Comparison of ENCODE assay signal across 18 cellular contexts in the genomic region with DNA sequence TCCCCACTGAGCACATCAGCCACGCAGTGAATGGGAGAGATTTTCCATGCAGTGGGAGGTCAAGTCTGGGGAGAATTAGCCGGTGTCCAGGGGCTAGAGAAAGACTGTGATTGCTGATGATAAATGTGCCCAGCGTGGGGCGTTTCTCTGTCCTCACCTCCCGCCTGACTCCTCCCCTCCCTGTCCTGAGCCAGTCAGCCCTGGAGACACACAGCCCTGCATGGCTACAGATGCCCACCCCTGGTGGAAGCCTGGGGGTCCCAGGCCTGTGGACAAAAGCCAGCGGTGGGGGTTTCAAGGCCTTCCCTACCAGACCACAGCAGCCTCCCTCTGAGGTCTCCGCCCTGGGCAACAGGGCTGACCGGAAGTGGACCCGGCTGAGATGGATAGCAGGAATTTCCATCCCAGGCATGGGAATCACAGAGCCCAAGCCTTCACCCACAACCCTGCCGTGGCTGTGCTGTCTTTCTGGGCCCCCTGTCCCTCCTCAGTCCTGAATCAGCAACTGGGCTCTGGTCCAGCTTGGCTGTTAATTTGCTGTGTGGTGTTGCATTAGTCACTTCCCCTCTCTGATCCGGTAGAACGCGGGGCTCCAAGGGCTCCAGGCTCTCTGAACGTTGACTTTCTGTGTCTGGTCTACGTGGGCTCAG. TPM values are rescaled to one million over a fixed set of nuclear protein-coding genes. Genes with fewer than 3 reads are reported as not detected.
A peak's percentile ranks its signal among the peaks of the same experiment; 100 is the strongest.
DNase-seq lines count a peak whose midpoint lies in the region; FAIRE-seq and TF ChIP-seq lines count a peak whose summit lies in the region.
"Had no signal": no experiment of that assay in that cellular context is flagged by ENCODE, and none has a peak within 500 bp of the region (broad histone marks: within the 10 kb centered on the region; RNA-seq: fewer than 3 reads in every experiment).

No MANE protein-coding gene starts in this region.

- H3K4me3 ChIP-seq in H1 (ENCODE audit: extremely low read depth in 1 of 4, insufficient read depth in 2 of 4, low read depth in 3 of 4, low read length in 4 of 4), result no peak overlapping the region
- peak overlapping the region; percentile 23 for H3K4me3 ChIP-seq in osteoblast (ENCODE audit: insufficient read depth, low read length)
- H3K4me3 ChIP-seq: stomach had no signal

- no peak overlapping the region for H4K91ac ChIP-seq in H1 (replicated peaks; ENCODE audit: insufficient read length, low read length)

- no peak overlapping the region for H2BK15ac ChIP-seq in H1 (ENCODE audit: low read length)

- no peak for TF ChIP-seq CTCF in H1 (IDR thresholded peaks at IDR 0.05; ENCODE audit: control extremely low read depth in 1 of 3, insufficient read depth in 1 of 3, low read depth in 1 of 3, low read length in 3 of 3)
- no peak for TF ChIP-seq CTCF in osteoblast (IDR thresholded peaks at IDR 0.05; ENCODE audit: extremely low read depth, low read depth, low read length)

- H3K36me3 ChIP-seq in H1 (ENCODE audit: control insufficient read depth in 2 of 4, insufficient read depth in 4 of 4, low read length in 3 of 4) (no peaks in the 10 kb centered on the region; a peak in 1 of 8 replicates), osteoblast (ENCODE audit: insufficient read depth, low read length) (no peaks in the 10 kb centered on the region)
- H3K36me3 ChIP-seq: stomach had no signal

- H3K14ac ChIP-seq in H1 (ENCODE audit: insufficient read length), result no peak overlapping the region

- no peak overlapping the region for H3K23ac ChIP-seq in H1 (ENCODE audit: insufficient read length)

- H3K36me3 Mint-ChIP-seq in activated CD4-positive, alpha-beta memory T cell treated with anti-CD3 and anti-CD28 coated beads, Interleukin-2, amount 10 ng/mL, durations not matched to agents 7 days and 5 days (ENCODE audit: low read depth), result no peaks in the 10 kb centered on the region
- H3K36me3 Mint-ChIP-seq: activated naive CD4-positive, alpha-beta T cell treated with anti-CD3 and anti-CD28 coated beads, Interleukin-2, amount 10 ng/mL, durations not matched to agents 7 days and 5 days had no signal

- WGBS in H1 (ENCODE audit: extremely low coverage in 1 of 2, insufficient coverage in 1 of 2, insufficient read length in 1 of 2, insufficient replicate concordance in 2 of 2, low coverage in 1 of 2, low lambda C conversion rate in 2 of 2, missing lambda C conversion rate in 1 of 2), 2 experiments, result 82% methylated on average over 15 of the region's 15 CpGs; no CpG with 5 or more reads in 1 of the 2 experiments

- H3K18ac ChIP-seq in H1 (ENCODE audit: extremely low read depth, low read length), result no peak overlapping the region; the same call in 1 of the 2 replicates

- no peaks in the 10 kb centered on the region for H3K27me3 Mint-ChIP-seq in activated CD4-positive, alpha-beta memory T cell treated with anti-CD3 and anti-CD28 coated beads, Interleukin-2, amount 10 ng/mL, durations not matched to agents 7 days and 5 days

- H3K4me3 Mint-ChIP-seq in activated CD4-positive, alpha-beta memory T cell treated with anti-CD3 and anti-CD28 coated beads, Interleukin-2, amount 10 ng/mL, durations not matched to agents 7 days and 5 days, result no peak overlapping the region
- H3K4me3 Mint-ChIP-seq: activated naive CD4-positive, alpha-beta T cell treated with anti-CD3 and anti-CD28 coated beads, Interleukin-2, amount 10 ng/mL, durations not matched to agents 7 days and 5 days; T-helper 1 cell treated with Interleukin-12 subunit alpha and Interleukin-12 subunit beta and Interleukin-4 antibody, amounts not matched to agents 30 μg/mL and 1 μg/mL, for 36 hours had no signal

- H3K79me2 ChIP-seq in H1 (ENCODE audit: control insufficient read depth in 1 of 2, insufficient read depth in 2 of 2, low read length in 2 of 2) (peaks cover 0 to 24% of the 10 kb centered on the region in 2 experiments; a peak in 2 of 4 replicates), osteoblast (ENCODE audit: insufficient read depth, low read length) (peaks cover 4% of the 10 kb centered on the region)
- H3K79me2 ChIP-seq: parathyroid adenoma had no signal

- 0 out of 2 replicates have a peak overlapping the region, but pooled peaks have one; percentile 60 for H2BK12ac ChIP-seq in H1 (ENCODE audit: low read depth, low read length)

- H3K9ac ChIP-seq in H1 (replicated peaks in 1 of 4; ENCODE audit: extremely low read depth in 1 of 4, low read depth in 3 of 4, low read length in 3 of 4), result no peak overlapping the region
- H3K9ac ChIP-seq: parathyroid adenoma had no signal

- 0 out of 2 replicates have a peak, but pooled peaks cover 2% of the 10 kb centered on the region for H3K23me2 ChIP-seq in H1 (ENCODE audit: low read depth, low read length)

- no peak for TF ChIP-seq POLR2A in H1 (IDR thresholded peaks at IDR 0.05; ENCODE audit: control extremely low read depth in 1 of 2, low read depth in 2 of 2, low read length in 2 of 2)

- H2AK5ac ChIP-seq in H1 (ENCODE audit: low read depth, low read length), result peak overlapping the region; percentile 24; the same call in 1 of the 2 replicates

- no peak overlapping the region for H4K5ac ChIP-seq in H1 (ENCODE audit: insufficient read length, low read depth, low read length)

- H4K20me1 ChIP-seq in H1 (replicated peaks in 1 of 2; ENCODE audit: control insufficient read depth in 1 of 2, insufficient read depth in 2 of 2, low read length in 2 of 2) (peaks cover 1 to 2% of the 10 kb centered on the region in 2 experiments), osteoblast (ENCODE audit: insufficient read depth, low read length) (peaks cover 22% of the 10 kb centered on the region)

- DNase-seq in GM04503 (ENCODE audit: low read depth), result peak; percentile 64
- peak; percentile 57 for DNase-seq in NCI-H69 (lab: John Stamatoyannopoulos, UW)
- DNase-seq in H1 (ENCODE audit: low read depth in 1 of 2, low spot score in 2 of 2), result no peak
- peak; percentile 97 for DNase-seq in osteoblast (ENCODE audit: insufficient read length, low spot score, missing footprints)
- DNase-seq in midbrain (lab: John Stamatoyannopoulos, UW), result no peak
- DNase-seq in NCI-H1092 treated with DMSO at 0.1 percent for 48 hours (lab: John Stamatoyannopoulos, UW), result no peak
- no peak for DNase-seq in activated T-cell treated with anti-CD3 and anti-CD28 coated beads, Interleukin-2, amount 50 U/mL, for 48 hours
- no peak for DNase-seq in activated CD4-positive, alpha-beta memory T cell treated with anti-CD3 and anti-CD28 coated beads, Interleukin-2, amount 10 ng/mL, durations not matched to agents 7 days and 5 days
- DNase-seq: activated CD4-positive, alpha-beta T cell treated with anti-CD3 and anti-CD28 coated beads, Interleukin-2, amount 50 U/mL, for 48 hours; activated naive CD4-positive, alpha-beta T cell treated with anti-CD3 and anti-CD28 coated beads, Interleukin-2, amount 10 ng/mL, durations not matched to agents 7 days and 5 days; cortex of kidney; head of caudate nucleus; NCI-H1092; NK-92 treated with Interleukin-12 subunit alpha and Interleukin-12 subunit beta, amount 100 ng/mL, for 24 hours; stimulated activated CD4-positive, alpha-beta T cell treated with anti-CD3 and anti-CD28 coated beads, Interleukin-4, amount 100 ng/mL, for 1 hour; stomach had no signal

- H3K4me1 Mint-ChIP-seq in activated CD4-positive, alpha-beta memory T cell treated with anti-CD3 and anti-CD28 coated beads, Interleukin-2, amount 10 ng/mL, durations not matched to agents 7 days and 5 days, result no peaks in the 10 kb centered on the region

- H3K27ac Mint-ChIP-seq in activated CD4-positive, alpha-beta memory T cell treated with anti-CD3 and anti-CD28 coated beads, Interleukin-2, amount 10 ng/mL, durations not matched to agents 7 days and 5 days, result no peak overlapping the region
- H3K27ac Mint-ChIP-seq: activated naive CD4-positive, alpha-beta T cell treated with anti-CD3 and anti-CD28 coated beads, Interleukin-2, amount 10 ng/mL, durations not matched to agents 7 days and 5 days; T-helper 1 cell treated with Interleukin-12 subunit alpha and Interleukin-12 subunit beta and Interleukin-4 antibody, amounts not matched to agents 30 μg/mL and 1 μg/mL, for 36 hours had no signal

- TF ChIP-seq EP300 in H1 (IDR thresholded peaks at IDR 0.05; ENCODE audit: borderline replicate concordance in 1 of 2, low read depth in 2 of 2, low read length in 2 of 2), result no peak

- H3K56ac ChIP-seq in H1 (replicated peaks; ENCODE audit: insufficient read length, low read depth, low read length), result no peak overlapping the region

- POLR2A ChIA-PET in H1 (lab: Charles Lee; ENCODE audit: partially characterized antibody), result no interaction called here
- POLR2A ChIA-PET in activated CD4-positive, alpha-beta memory T cell treated with anti-CD3 and anti-CD28 coated beads, Interleukin-2, amount 10 ng/mL, durations not matched to agents 7 days and 5 days (lab: Charles Lee), result no interaction called here

- no peak overlapping the region for H2AFZ ChIP-seq in H1 (ENCODE audit: low read length)
- H2AFZ ChIP-seq in osteoblast (ENCODE audit: low read length), result peak overlapping the region; percentile 27
- H2AFZ ChIP-seq: parathyroid adenoma had no signal

- no peak for TF ChIP-seq RAD21 in H1 (IDR thresholded peaks at IDR 0.05 in 1 of 2, conservative IDR thresholded peaks at IDR 0.05 in 1 of 2; ENCODE audit: low read depth in 2 of 2, low read length in 2 of 2)

- H3K4me1 ChIP-seq in H1 (replicated peaks in 1 of 4; ENCODE audit: control insufficient read depth in 3 of 4, insufficient read depth in 4 of 4, low read length in 3 of 4), result peaks cover 4 to 33% (median 26%) of the 10 kb centered on the region in 4 experiments
- peaks cover 33% of the 10 kb centered on the region for H3K4me1 ChIP-seq in osteoblast (ENCODE audit: insufficient read depth, low read length)
- H3K4me1 ChIP-seq: parathyroid adenoma had no signal

- H3K9me3 ChIP-seq in H1 (ENCODE audit: insufficient read depth in 2 of 2, low read depth in 1 of 2, low read length in 1 of 2) (no peaks in the 10 kb centered on the region), osteoblast (ENCODE audit: low read depth, low read length) (no peaks in the 10 kb centered on the region)
- H3K9me3 ChIP-seq: stomach had no signal

- H2BK120ac ChIP-seq in H1 (replicated peaks; ENCODE audit: low read depth, low read length), result no peak overlapping the region

- no peak overlapping the region for H4K8ac ChIP-seq in H1 (ENCODE audit: extremely low read depth, insufficient read depth, low read length)

- H3K4ac ChIP-seq in H1 (replicated peaks; ENCODE audit: insufficient read length, low read depth, low read length), result no peak overlapping the region

- H3K79me1 ChIP-seq in H1 (ENCODE audit: low read depth, low read length), result peaks cover 15% of the 10 kb centered on the region; the same call in 1 of the 2 replicates

- H3K27ac ChIP-seq in H1 (ENCODE audit: low read depth, low read length) (no peak overlapping the region), osteoblast (ENCODE audit: low read depth, low read length) (peak overlapping the region; percentile 64)
- H3K27ac ChIP-seq: parathyroid adenoma, stomach had no signal

- H3K4me2 ChIP-seq in H1 (ENCODE audit: insufficient read depth in 1 of 2, low read depth in 2 of 2, low read length in 2 of 2) (no peak overlapping the region), osteoblast (ENCODE audit: insufficient read depth, low read length) (peak overlapping the region; percentile 51)

- H3K27me3 ChIP-seq in H1 (replicated peaks in 1 of 4; ENCODE audit: control insufficient read depth in 3 of 4, extremely low read depth in 1 of 4, insufficient read depth in 3 of 4, low read length in 3 of 4) (no peaks in the 10 kb centered on the region), osteoblast (ENCODE audit: insufficient read depth, low read length) (no peaks in the 10 kb centered on the region)
- H3K27me3 ChIP-seq: stomach had no signal

- H2BK20ac ChIP-seq in H1 (ENCODE audit: low read length), result no peak overlapping the region

- no peak overlapping the region for H2BK5ac ChIP-seq in H1 (ENCODE audit: low read depth, low read length)

- CTCF ChIA-PET in H1 (lab: Charles Lee; ENCODE audit: partially characterized antibody), result interaction anchor here (0.8 to 11.1 kb wide), 6 partner anchors 9 to 369 kb away, joined by 3 to 175 read pairs (median 12); no protein-coding TSS in a partner anchor
- CTCF ChIA-PET in activated CD4-positive, alpha-beta memory T cell treated with anti-CD3 and anti-CD28 coated beads, Interleukin-2, amount 10 ng/mL, durations not matched to agents 7 days and 5 days (lab: Charles Lee), result interaction anchor here (2.4 kb wide), 1 partner anchor 13 kb away, joined by 7 read pairs; no protein-coding TSS in a partner anchor

- H3K9me3 Mint-ChIP-seq in activated CD4-positive, alpha-beta memory T cell treated with anti-CD3 and anti-CD28 coated beads, Interleukin-2, amount 10 ng/mL, durations not matched to agents 7 days and 5 days, result no peaks in the 10 kb centered on the region
- H3K9me3 Mint-ChIP-seq: activated naive CD4-positive, alpha-beta T cell treated with anti-CD3 and anti-CD28 coated beads, Interleukin-2, amount 10 ng/mL, durations not matched to agents 7 days and 5 days; T-helper 1 cell treated with Interleukin-12 subunit alpha and Interleukin-12 subunit beta and Interleukin-4 antibody, amounts not matched to agents 30 μg/mL and 1 μg/mL, for 36 hours had no signal

- FAIRE-seq in H1 (lab: Jason Lieb, UNC), result no peak

RNA-seq across cellular contexts. Expression of a gene that starts 46.8 kb away (rescaled TPM):
- 14.0 and 15.2 TPM in 2 replicates for total RNA-seq in H1 (2021; fragmentation: NEBNext Ultra II Directional; extraction: Animal tissue kit (Norgen Biotek cat#: 25700))
- 24.6 and 33.8 TPM in 2 replicates for polyA plus RNA-seq in H1 (2011; rRNA removed)
- polyA plus RNA-seq in H1 (2011; cell fraction: cytosol; rRNA removed), result 11.4 TPM
- 17.8 TPM for polyA plus RNA-seq in H1 (2011; cell fraction: nucleus; rRNA removed)
- 14.5 to 19.4 TPM (median 17.5 TPM) in 4 replicates for polyA plus RNA-seq in H1 (2012, experiment 1 of 2)
- polyA plus RNA-seq in H1 (2012, experiment 2 of 2), result 19.9 TPM
- polyA plus RNA-seq in H1 (2013, experiment 1 of 2), result 19.7 TPM
- 22.1 TPM for polyA plus RNA-seq in H1 (2013, experiment 2 of 2)
- 18.6 and 20.6 TPM in 2 replicates for polyA minus RNA-seq in H1 (2011; rRNA and poly(A)+ RNA removed)
- 9.4 TPM for polyA minus RNA-seq in H1 (2011; cell fraction: cytosol; rRNA and poly(A)+ RNA removed)
- 15.2 TPM for polyA minus RNA-seq in H1 (2011; cell fraction: nucleus; rRNA and poly(A)+ RNA removed)
- 2.5 and 3.8 TPM in 2 replicates for total RNA-seq in osteoblast
- total RNA-seq in activated CD4-positive, alpha-beta memory T cell treated with anti-CD3 and anti-CD28 coated beads, Interleukin-2, amount 10 ng/mL, durations not matched to agents 7 days and 5 days, result 1 to 10 TPM; 2.6 to 3.2 TPM

RNA-seq across cellular contexts. Expression of a gene that starts 59.9 kb away (rescaled TPM):
- total RNA-seq in H1 (2021; fragmentation: NEBNext Ultra II Directional; extraction: Animal tissue kit (Norgen Biotek cat#: 25700)), result 31.8 and 31.9 TPM in 2 replicates
- polyA plus RNA-seq in H1 (2011; rRNA removed), result 27.9 and 34.1 TPM in 2 replicates
- polyA plus RNA-seq in H1 (2011; cell fraction: cytosol; rRNA removed), result 22.8 TPM
- polyA plus RNA-seq in H1 (2011; cell fraction: nucleus; rRNA removed), result 58.1 TPM
- 22.2 to 30.2 TPM (median 28.1 TPM) in 4 replicates for polyA plus RNA-seq in H1 (2012, experiment 1 of 2)
- polyA plus RNA-seq in H1 (2012, experiment 2 of 2), result 28.3 TPM
- polyA plus RNA-seq in H1 (2013, experiment 1 of 2), result 22.6 TPM
- 24.0 TPM for polyA plus RNA-seq in H1 (2013, experiment 2 of 2)
- polyA minus RNA-seq in H1 (2011; rRNA and poly(A)+ RNA removed), result 22.2 and 22.8 TPM in 2 replicates
- 16.0 TPM for polyA minus RNA-seq in H1 (2011; cell fraction: cytosol; rRNA and poly(A)+ RNA removed)
- 19.1 TPM for polyA minus RNA-seq in H1 (2011; cell fraction: nucleus; rRNA and poly(A)+ RNA removed)
- total RNA-seq in osteoblast, result 90.8 and 135 TPM in 2 replicates
- total RNA-seq in activated CD4-positive, alpha-beta memory T cell treated with anti-CD3 and anti-CD28 coated beads, Interleukin-2, amount 10 ng/mL, durations not matched to agents 7 days and 5 days, result not detected

Comparison
In these comparisons a context has a peak if more than half of its experiments do, and no peak if none do; other contexts are left out.
1. DNase-seq: peak in GM04503 (single experiment), NCI-H69 (single experiment) and osteoblast (single experiment); none in H1 (0 of 2), midbrain (single experiment), NCI-H1092 treated with DMSO at 0.1 percent for 48 hours (single experiment), activated T-cell treated with anti-CD3 and anti-CD28 coated beads, Interleukin-2, amount 50 U/mL, for 48 hours (0 of 2) and activated CD4-positive, alpha-beta memory T cell treated with anti-CD3 and anti-CD28 coated beads, Interleukin-2, amount 10 ng/mL, durations not matched to agents 7 days and 5 days (single experiment).
2. RNA of a gene that starts 59.9 kb away (total RNA-seq): 90.8 to 135 TPM in osteoblast and 31.8 to 31.9 TPM in H1; not detected in activated CD4-positive, alpha-beta memory T cell treated with anti-CD3 and anti-CD28 coated beads, Interleukin-2, amount 10 ng/mL, durations not matched to agents 7 days and 5 days; every median in the first group is over 10 times any median in the second.